Comparison of ENCODE assay signal across 1 cellular context in the genomic region with DNA sequence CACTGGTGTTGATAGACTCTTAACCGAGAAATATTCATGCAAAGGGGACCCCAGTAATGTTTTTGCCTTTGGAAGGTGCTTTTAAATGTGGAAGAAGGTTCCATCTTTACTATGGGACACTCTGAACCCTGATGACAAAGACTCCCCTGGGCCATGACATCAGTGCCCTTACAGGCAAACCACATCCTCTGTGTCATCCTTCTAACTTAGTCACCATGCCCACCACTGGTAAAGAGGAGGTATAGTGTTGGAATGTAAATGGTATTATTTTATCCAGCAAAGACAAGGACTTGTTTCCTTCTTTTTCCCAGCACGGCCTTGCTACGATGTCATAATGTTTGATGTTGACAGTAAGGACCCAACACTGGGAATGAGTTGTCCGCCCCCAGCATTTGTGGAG.
A peak's percentile ranks its signal among the peaks of the same experiment; 100 is the strongest.
TF ChIP-seq lines count a peak whose summit lies in the region.

No MANE protein-coding gene starts in this region.

TF ChIP-seq in GM12878, 131 proteins besides CTCF, POLR2A, EP300 and RAD21:
- TF ChIP-seq RUNX3 (IDR thresholded peaks at IDR 0.05; ENCODE audit: low read length), result peak; percentile 39; the same call in 1 of the 2 replicates
- 0 out of 2 replicates have a peak, but pooled peaks have one; percentile 21 for TF ChIP-seq YY1 (IDR thresholded peaks at IDR 0.05; ENCODE audit: low read depth, low read length)
- no peak for TF ChIP-seq CREM (IDR thresholded peaks at IDR 0.05; ENCODE audit: low read depth)
